Comparison of ENCODE assay signal across 13 cellular contexts in the genomic region with DNA sequence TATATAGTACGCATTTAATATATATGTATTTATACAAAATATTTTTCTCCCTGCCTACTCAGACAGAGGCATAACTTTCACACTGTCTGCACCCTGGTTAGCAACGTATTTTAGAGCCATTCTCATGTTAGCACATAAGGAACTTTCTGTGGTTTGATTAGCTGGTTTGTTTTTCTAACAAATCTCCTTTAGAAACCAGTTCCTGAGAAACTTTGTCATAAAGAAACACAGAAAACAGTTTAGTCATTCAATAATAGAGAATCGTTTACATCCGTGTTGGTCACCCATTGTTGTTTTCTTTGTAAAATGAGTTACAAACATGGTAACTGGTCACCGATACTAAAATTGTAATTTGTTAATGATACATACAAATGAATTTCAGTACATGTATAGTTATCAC. TPM values are rescaled to one million over a fixed set of nuclear protein-coding genes. Genes with fewer than 3 reads are reported as not detected.
DNase-seq lines count a peak whose midpoint lies in the region; ATAC-seq and TF ChIP-seq lines count a peak whose summit lies in the region.
"Had no signal": no experiment of that assay in that cellular context is flagged by ENCODE, and none has a peak within 500 bp of the region (broad histone marks: within the 10 kb centered on the region; RNA-seq: fewer than 3 reads in every experiment).

No MANE protein-coding gene starts in this region.

- peak; percentile 73 for ATAC-seq in GM18517 (IDR thresholded peaks at IDR 0.05; ENCODE audit: unreplicated experiment)
- peak; percentile 91 for ATAC-seq in HG03066 (IDR thresholded peaks at IDR 0.05; ENCODE audit: low read depth, unreplicated experiment)
- ATAC-seq in activated T-helper 17 cell treated with anti-CD3 and anti-CD28 coated beads, Interleukin-2, amount 50 U/mL, for 72 hours (replicated peaks) = peak; percentile 90

- DNase-seq in GM20000 (ENCODE audit: low spot score) (peak; percentile 63), DMS 273 (lab: John Stamatoyannopoulos, UW; ENCODE audit: unreplicated experiment) (no peak), NAMALWA (ENCODE audit: low spot score) (no peak), T1000 (lab: John Stamatoyannopoulos, UW) (no peak), NCI-H2081 treated with DMSO at 0.1 percent for 48 hours (lab: John Stamatoyannopoulos, UW) (no peak)
- DNase-seq: activated gamma-delta T cell, Peyer's patch, upper lobe of left lung had no signal

- H3K4me3 Mint-ChIP-seq in activated T-helper 17 cell treated with anti-CD3 and anti-CD28 coated beads, Interleukin-2, amount 50 U/mL, for 72 hours = peak overlapping the region; percentile 25
- H3K4me3 Mint-ChIP-seq: CD4-positive, CD25-positive, alpha-beta regulatory T cell; dendritic cell treated with granulocyte-macrophage colony-stimulating factor and Interleukin-4, amounts not matched to agents 40 ng/mL and 50 ng/mL, for 4 days had no signal

- no peaks in the 10 kb centered on the region for H3K9me3 Mint-ChIP-seq in activated T-helper 17 cell treated with anti-CD3 and anti-CD28 coated beads, Interleukin-2, amount 50 U/mL, for 72 hours
- H3K9me3 Mint-ChIP-seq: CD4-positive, CD25-positive, alpha-beta regulatory T cell; dendritic cell treated with granulocyte-macrophage colony-stimulating factor and Interleukin-4, amounts not matched to agents 40 ng/mL and 50 ng/mL, for 4 days had no signal

- peak overlapping the region; percentile 77 for H3K27ac Mint-ChIP-seq in activated T-helper 17 cell treated with anti-CD3 and anti-CD28 coated beads, Interleukin-2, amount 50 U/mL, for 72 hours
- H3K27ac Mint-ChIP-seq: CD4-positive, CD25-positive, alpha-beta regulatory T cell; dendritic cell treated with granulocyte-macrophage colony-stimulating factor and Interleukin-4, amounts not matched to agents 40 ng/mL and 50 ng/mL, for 4 days had no signal

- TF ChIP-seq CTCF in GM20000 (IDR thresholded peaks at IDR 0.05; ENCODE audit: extremely low read depth, missing control alignments) = no peak

- H3K36me3 Mint-ChIP-seq in activated T-helper 17 cell treated with anti-CD3 and anti-CD28 coated beads, Interleukin-2, amount 50 U/mL, for 72 hours (ENCODE audit: low read depth) = no peaks in the 10 kb centered on the region

- peaks cover 4% of the 10 kb centered on the region for H3K4me1 Mint-ChIP-seq in activated T-helper 17 cell treated with anti-CD3 and anti-CD28 coated beads, Interleukin-2, amount 50 U/mL, for 72 hours

- H3K27me3 Mint-ChIP-seq in activated T-helper 17 cell treated with anti-CD3 and anti-CD28 coated beads, Interleukin-2, amount 50 U/mL, for 72 hours = no peaks in the 10 kb centered on the region
- H3K27me3 Mint-ChIP-seq: CD4-positive, CD25-positive, alpha-beta regulatory T cell had no signal

RNA-seq across cellular contexts. Expression of a gene that starts 5.9 kb away (rescaled TPM):
- 10 to 100 TPM; 22.4 to 31.1 TPM for total RNA-seq in activated T-helper 17 cell treated with anti-CD3 and anti-CD28 coated beads, Interleukin-2, amount 50 U/mL, for 72 hours

RNA-seq across cellular contexts. Expression of a gene that starts 10.2 kb away (rescaled TPM):
- total RNA-seq in activated T-helper 17 cell treated with anti-CD3 and anti-CD28 coated beads, Interleukin-2, amount 50 U/mL, for 72 hours = 1 to 10 TPM in 1 of 2 donors, not detected in 1; 1.3 TPM
- total RNA-seq: Peyer's patch had no signal

RNA-seq across cellular contexts. Expression of a gene that starts 25.5 kb away (rescaled TPM):
- total RNA-seq in activated T-helper 17 cell treated with anti-CD3 and anti-CD28 coated beads, Interleukin-2, amount 50 U/mL, for 72 hours = 1 to 10 TPM; 8.2 to 9.4 TPM

RNA-seq across cellular contexts. Expression of a gene that starts 25.8 kb away (rescaled TPM):
- total RNA-seq in activated T-helper 17 cell treated with anti-CD3 and anti-CD28 coated beads, Interleukin-2, amount 50 U/mL, for 72 hours = 100 to 1,000 TPM; 128 to 163 TPM

RNA-seq across cellular contexts. Expression of a gene that starts 58.4 kb away (rescaled TPM):
- total RNA-seq in activated T-helper 17 cell treated with anti-CD3 and anti-CD28 coated beads, Interleukin-2, amount 50 U/mL, for 72 hours = 10 to 100 TPM; 17.3 to 49.1 TPM
